ENCODE assay signal across 28 cellular contexts in genomic region chr12:57584690-57585089, GRCh38. TPM values are rescaled to one million over a fixed set of nuclear protein-coding genes. Genes with fewer than 3 reads are reported as not detected.
DNase-seq lines count a peak whose midpoint lies in the region; ATAC-seq, FAIRE-seq and TF ChIP-seq lines count a peak whose summit lies in the region.
"Had no signal": no experiment of that assay in that cellular context is flagged by ENCODE, and none has a peak within 500 bp of the region (broad histone marks: within the 10 kb centered on the region; RNA-seq: fewer than 3 reads in every experiment).

No MANE protein-coding gene starts in this region.

- ATAC-seq in HG03460 (IDR thresholded peaks at IDR 0.05; ENCODE audit: unreplicated experiment) (no peak), HG03378 (IDR thresholded peaks at IDR 0.05; ENCODE audit: unreplicated experiment) (no peak)

- TF ChIP-seq POLR2A in GM12891 (IDR thresholded peaks at IDR 0.05; ENCODE audit: low read depth, low read length): no peak
- no peak for TF ChIP-seq POLR2A in H54 (IDR thresholded peaks at IDR 0.05; ENCODE audit: low read depth, low read length)

- POLR2A ChIA-PET in activated CD4-positive, alpha-beta memory T cell treated with anti-CD3 and anti-CD28 coated beads, Interleukin-2, amount 10 ng/mL, durations not matched to agents 7 days and 5 days (lab: Charles Lee): no interaction called here

- H3K9me3 Mint-ChIP-seq in glutamatergic neuron (ENCODE audit: unreplicated experiment): peaks cover 14% of the 10 kb centered on the region
- no peaks in the 10 kb centered on the region for H3K9me3 Mint-ChIP-seq in activated CD4-positive, alpha-beta memory T cell treated with anti-CD3 and anti-CD28 coated beads, Interleukin-2, amount 10 ng/mL, durations not matched to agents 7 days and 5 days
- H3K9me3 Mint-ChIP-seq: CD4-positive, alpha-beta T cell; T-helper 1 cell treated with Interleukin-12 subunit alpha and Interleukin-12 subunit beta and Interleukin-4 antibody, amounts not matched to agents 30 μg/mL and 1 μg/mL, for 36 hours had no signal

- peak overlapping the region; percentile 20 for H3K4me3 Mint-ChIP-seq in glutamatergic neuron (ENCODE audit: unreplicated experiment)
- no peak overlapping the region for H3K4me3 Mint-ChIP-seq in activated CD4-positive, alpha-beta memory T cell treated with anti-CD3 and anti-CD28 coated beads, Interleukin-2, amount 10 ng/mL, durations not matched to agents 7 days and 5 days
- H3K4me3 Mint-ChIP-seq: CD4-positive, alpha-beta T cell; T-helper 1 cell treated with Interleukin-12 subunit alpha and Interleukin-12 subunit beta and Interleukin-4 antibody, amounts not matched to agents 30 μg/mL and 1 μg/mL, for 36 hours had no signal

- H3K27ac Mint-ChIP-seq in glutamatergic neuron (ENCODE audit: unreplicated experiment): no peak overlapping the region
- no peak overlapping the region for H3K27ac Mint-ChIP-seq in activated CD4-positive, alpha-beta memory T cell treated with anti-CD3 and anti-CD28 coated beads, Interleukin-2, amount 10 ng/mL, durations not matched to agents 7 days and 5 days
- H3K27ac Mint-ChIP-seq: CD4-positive, alpha-beta T cell; T-helper 1 cell treated with Interleukin-12 subunit alpha and Interleukin-12 subunit beta and Interleukin-4 antibody, amounts not matched to agents 30 μg/mL and 1 μg/mL, for 36 hours had no signal

- DNase-seq in GM12891 (ENCODE audit: insufficient read length, low spot score) (no peak), MV-4-11 (lab: John Stamatoyannopoulos, UW) (peak; percentile 67), SIG-M5 (lab: John Stamatoyannopoulos, UW) (peak; percentile 9), glutamatergic neuron (no peak), H54 (ENCODE audit: insufficient read length, low spot score) (no peak)
- DNase-seq in activated CD4-positive, alpha-beta memory T cell treated with anti-CD3 and anti-CD28 coated beads, Interleukin-2, amount 10 ng/mL, durations not matched to agents 7 days and 5 days: no peak
- DNase-seq: CD4-positive, alpha-beta T cell; COR-L47; DMS53; GOT3; HCEC 1CT; Karpas-422; NCI-H1092; NCI-H1436; NCI-H187 treated with DMSO at 0.1 percent for 48 hours; NCI-H2107; NCI-H446; NCI-H526; NCI-H82; NK-92 treated with Interleukin-12 subunit alpha and Interleukin-12 subunit beta, amount 100 ng/mL, for 24 hours; SJCRH30; T-helper 9 cell had no signal

- FAIRE-seq in GM12891 (lab: Jason Lieb, UNC): no peak
- FAIRE-seq in H54 (lab: Jason Lieb, UNC): no peak
- FAIRE-seq: A204.1, G401.6, RCC 7860 had no signal

- H3K36me3 Mint-ChIP-seq in glutamatergic neuron (ENCODE audit: unreplicated experiment): peaks cover 7% of the 10 kb centered on the region
- no peaks in the 10 kb centered on the region for H3K36me3 Mint-ChIP-seq in activated CD4-positive, alpha-beta memory T cell treated with anti-CD3 and anti-CD28 coated beads, Interleukin-2, amount 10 ng/mL, durations not matched to agents 7 days and 5 days (ENCODE audit: low read depth)

- no peaks in the 10 kb centered on the region for H3K4me1 Mint-ChIP-seq in glutamatergic neuron (ENCODE audit: low read depth, unreplicated experiment)
- H3K4me1 Mint-ChIP-seq in activated CD4-positive, alpha-beta memory T cell treated with anti-CD3 and anti-CD28 coated beads, Interleukin-2, amount 10 ng/mL, durations not matched to agents 7 days and 5 days: peaks cover 3% of the 10 kb centered on the region

- peaks cover 3% of the 10 kb centered on the region for H3K27me3 Mint-ChIP-seq in glutamatergic neuron (ENCODE audit: unreplicated experiment)
- H3K27me3 Mint-ChIP-seq in activated CD4-positive, alpha-beta memory T cell treated with anti-CD3 and anti-CD28 coated beads, Interleukin-2, amount 10 ng/mL, durations not matched to agents 7 days and 5 days: peaks cover 1% of the 10 kb centered on the region

- CTCF ChIA-PET in activated CD4-positive, alpha-beta memory T cell treated with anti-CD3 and anti-CD28 coated beads, Interleukin-2, amount 10 ng/mL, durations not matched to agents 7 days and 5 days (lab: Charles Lee): interaction anchor here (1.2 to 6.1 kb wide), 13 partner anchors 8 to 161 kb away, joined by 3 to 77 read pairs (median 14); partner anchors contain the start of genes ARHGAP9, B4GALNT1, DCTN2 and GLI1

- no peak for TF ChIP-seq CTCF in glutamatergic neuron (IDR thresholded peaks at IDR 0.05; ENCODE audit: partially characterized antibody, unreplicated experiment)

TF ChIP-seq in GM12891, 5 proteins besides CTCF, POLR2A, EP300 and RAD21:
- TF ChIP-seq SPI1 (IDR thresholded peaks at IDR 0.05; ENCODE audit: low read depth, low read length): 0 out of 2 replicates have a peak, but pooled peaks have one; percentile 19
- TF ChIP-seq POU2F2 (IDR thresholded peaks at IDR 0.05; ENCODE audit: low read depth, low read length): no peak

RNA-seq across cellular contexts. Expression of gene PIP4K2C, which starts 6.3 kb away (rescaled TPM):
- 12.1 TPM for polyA plus RNA-seq in GM12891 (2012; ENCODE audit: low read depth, missing spikeins)
- total RNA-seq in glutamatergic neuron (ENCODE audit: unreplicated experiment): 27.5 TPM
- 10 to 100 TPM; 21.6 to 21.9 TPM for total RNA-seq in activated CD4-positive, alpha-beta memory T cell treated with anti-CD3 and anti-CD28 coated beads, Interleukin-2, amount 10 ng/mL, durations not matched to agents 7 days and 5 days

RNA-seq across cellular contexts. Expression of gene DTX3, which starts 19.9 kb away (rescaled TPM):
- polyA plus RNA-seq in GM12891 (2012; ENCODE audit: low read depth, missing spikeins): 27.6 TPM
- total RNA-seq in glutamatergic neuron (ENCODE audit: unreplicated experiment): 99.6 TPM
- total RNA-seq in activated CD4-positive, alpha-beta memory T cell treated with anti-CD3 and anti-CD28 coated beads, Interleukin-2, amount 10 ng/mL, durations not matched to agents 7 days and 5 days: 10 to 100 TPM; 19.3 to 21.8 TPM

RNA-seq across cellular contexts. Expression of gene ARHGEF25, which starts 26.5 kb away (rescaled TPM):
- 3.0 TPM for polyA plus RNA-seq in GM12891 (2012; ENCODE audit: low read depth, missing spikeins)
- total RNA-seq in glutamatergic neuron (ENCODE audit: unreplicated experiment): 80.2 TPM
- total RNA-seq in activated CD4-positive, alpha-beta memory T cell treated with anti-CD3 and anti-CD28 coated beads, Interleukin-2, amount 10 ng/mL, durations not matched to agents 7 days and 5 days: under 1 TPM; 0.55 to 0.93 TPM

RNA-seq across cellular contexts. Expression of gene KIF5A, which starts 34.8 kb away (rescaled TPM):
- 0.18 TPM for polyA plus RNA-seq in GM12891 (2012; ENCODE audit: low read depth, missing spikeins)
- total RNA-seq in glutamatergic neuron (ENCODE audit: unreplicated experiment): 314 TPM
- total RNA-seq in activated CD4-positive, alpha-beta memory T cell treated with anti-CD3 and anti-CD28 coated beads, Interleukin-2, amount 10 ng/mL, durations not matched to agents 7 days and 5 days: 1 to 10 TPM in 1 of 2 experiments, under 1 TPM in 1; 0.93 to 1.0 TPM

RNA-seq across cellular contexts. Expression of gene DCTN2, which starts 37.7 kb away (rescaled TPM):
- 79.2 TPM for polyA plus RNA-seq in GM12891 (2012; ENCODE audit: low read depth, missing spikeins)
- total RNA-seq in glutamatergic neuron (ENCODE audit: unreplicated experiment): 484 TPM
- total RNA-seq in activated CD4-positive, alpha-beta memory T cell treated with anti-CD3 and anti-CD28 coated beads, Interleukin-2, amount 10 ng/mL, durations not matched to agents 7 days and 5 days: 10 to 100 TPM; 80.9 to 85.1 TPM

Comparison
In these comparisons a context has a peak if more than half of its experiments do, and no peak if none do; other contexts are left out.
1. DNase-seq: peak in MV-4-11 (single experiment) and SIG-M5 (single experiment); none in GM12891 (single experiment), glutamatergic neuron (single experiment), H54 (single experiment) and activated CD4-positive, alpha-beta memory T cell treated with anti-CD3 and anti-CD28 coated beads, Interleukin-2, amount 10 ng/mL, durations not matched to agents 7 days and 5 days (single experiment).
2. RNA of gene ARHGEF25, which starts 26.5 kb away (total RNA-seq): 80.2 TPM in glutamatergic neuron (single experiment); 0.55 to 0.93 TPM in activated CD4-positive, alpha-beta memory T cell treated with anti-CD3 and anti-CD28 coated beads, Interleukin-2, amount 10 ng/mL, durations not matched to agents 7 days and 5 days; every median in the first group is over 10 times any median in the second.